ENCODE assay signal across 20 cellular contexts in the genomic region with DNA sequence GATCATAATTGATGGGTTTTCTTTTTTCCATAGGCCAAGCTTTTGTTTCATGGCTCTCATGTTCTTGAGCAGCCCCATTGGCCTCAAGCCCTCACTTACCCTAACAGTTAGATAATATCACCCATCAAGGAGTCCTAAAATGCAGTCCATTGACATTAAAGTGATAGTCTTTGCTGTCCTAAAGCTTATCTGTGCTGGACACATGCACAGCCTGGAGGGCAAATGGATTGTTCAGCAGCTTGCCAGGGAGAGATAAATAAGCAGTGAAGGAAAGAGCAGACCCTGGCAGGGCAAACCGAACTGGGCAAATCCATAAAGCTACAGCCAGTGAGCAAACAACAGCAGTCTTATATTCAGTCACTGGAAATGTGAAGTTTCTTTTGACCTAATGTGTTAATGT.
"Had no signal": no experiment of that assay in that cellular context is flagged by ENCODE, and none has a peak within 500 bp of the region (broad histone marks: within the 10 kb centered on the region; RNA-seq: fewer than 3 reads in every experiment).

No MANE protein-coding gene starts in this region.

- H3K27me3 ChIP-seq: gastrocnemius medialis, heart right ventricle, neutrophil, spleen, tibial artery, upper lobe of left lung, vagina had no signal

- H3K27ac ChIP-seq: gastrocnemius medialis, heart right ventricle, neutrophil, psoas muscle, spleen, tibial artery, upper lobe of left lung, vagina had no signal

- ATAC-seq: gastrocnemius medialis; heart right ventricle; left lobe of liver; naive thymus-derived CD8-positive, alpha-beta T cell; psoas muscle; sciatic nerve; stimulated activated memory B cell treated with anti-CD40 and anti-IgM and Interleukin-4, amounts not matched to agents 10 μg/mL and 1 μg/mL and 100 μg/mL, for 72 hours had no signal

- H3K36me3 ChIP-seq: gastrocnemius medialis, heart right ventricle, neutrophil, spleen, tibial artery, upper lobe of left lung, vagina had no signal

- DNase-seq: dermis blood vessel endothelial cell; endodermal cell; gastrocnemius medialis; heart right ventricle; islet precursor cell; mammary epithelial cell; naive thymus-derived CD8-positive, alpha-beta T cell; psoas muscle; retina; spleen; stimulated activated CD4-positive, alpha-beta T cell treated with anti-CD3 and anti-CD28 coated beads, Interleukin-15, amount 100 ng/mL, for 24 hours; stimulated activated CD4-positive, alpha-beta T cell treated with anti-CD3 and anti-CD28 coated beads, Interleukin-1b, Interleukin-23, amount 100 ng/mL, for 48 hours; stimulated activated CD4-positive, alpha-beta T cell treated with anti-CD3 and anti-CD28 coated beads, Interleukin-4, amount 100 ng/mL, for 24 hours; tibial artery; upper lobe of left lung had no signal

- H3K4me3 ChIP-seq: gastrocnemius medialis, heart right ventricle, psoas muscle, spleen, tibial artery, upper lobe of left lung, vagina had no signal

- H3K4me1 ChIP-seq: gastrocnemius medialis, heart right ventricle, psoas muscle, spleen, tibial artery, upper lobe of left lung, vagina had no signal

- H3K9me3 ChIP-seq: gastrocnemius medialis, heart right ventricle, neutrophil, psoas muscle, tibial artery, upper lobe of left lung, vagina had no signal
